Comparison of ENCODE assay signal across 2 cellular contexts in the genomic region with DNA sequence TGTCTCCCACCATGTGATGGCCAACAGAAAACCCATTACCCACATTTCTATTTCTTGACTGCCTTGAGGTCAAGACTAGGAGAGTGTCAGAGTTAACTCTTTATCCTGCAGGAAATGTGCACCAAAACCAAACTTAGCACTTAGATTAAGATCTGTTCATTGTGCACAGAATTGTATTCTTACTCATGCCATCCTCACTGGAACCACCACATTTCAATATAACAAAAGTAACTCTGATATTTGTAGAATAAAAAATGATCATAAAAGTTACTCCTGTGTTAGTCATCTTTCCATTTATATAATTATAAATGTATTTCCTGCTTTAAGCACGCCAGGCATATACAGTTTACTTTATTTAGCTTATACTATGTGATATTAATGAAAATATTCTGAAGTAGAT.
TF ChIP-seq lines count a peak whose summit lies in the region.

No MANE protein-coding gene starts in this region.

TF ChIP-seq in IMR-90, 13 proteins besides CTCF, POLR2A, EP300 and RAD21:
- TF ChIP-seq RFX5 (IDR thresholded peaks at IDR 0.05; ENCODE audit: low read depth, low read length) (no peak), FOS (IDR thresholded peaks at IDR 0.05; ENCODE audit: low read depth, low read length) (no peak), SMC3 (IDR thresholded peaks at IDR 0.05; ENCODE audit: low read depth, low read length) (no peak), NFE2L2 (IDR thresholded peaks at IDR 0.05; ENCODE audit: low read depth, low read length) (no peak), CEBPB (IDR thresholded peaks at IDR 0.05; ENCODE audit: low read depth, low read length) (no peak), BHLHE40 (IDR thresholded peaks at IDR 0.05; ENCODE audit: low read depth, low read length) (no peak), RCOR1 (IDR thresholded peaks at IDR 0.05; ENCODE audit: insufficient replicate concordance, low read length) (no peak), MXI1 (IDR thresholded peaks at IDR 0.05; ENCODE audit: borderline replicate concordance, low read depth, low read length) (no peak), CHD1 (IDR thresholded peaks at IDR 0.05; ENCODE audit: low read depth, low read length) (no peak), MAZ (IDR thresholded peaks at IDR 0.05; ENCODE audit: borderline replicate concordance, low read depth, low read length) (no peak), MAFK (IDR thresholded peaks at IDR 0.05; ENCODE audit: low read depth, low read length) (no peak)
- TF ChIP-seq, protein P1, sequence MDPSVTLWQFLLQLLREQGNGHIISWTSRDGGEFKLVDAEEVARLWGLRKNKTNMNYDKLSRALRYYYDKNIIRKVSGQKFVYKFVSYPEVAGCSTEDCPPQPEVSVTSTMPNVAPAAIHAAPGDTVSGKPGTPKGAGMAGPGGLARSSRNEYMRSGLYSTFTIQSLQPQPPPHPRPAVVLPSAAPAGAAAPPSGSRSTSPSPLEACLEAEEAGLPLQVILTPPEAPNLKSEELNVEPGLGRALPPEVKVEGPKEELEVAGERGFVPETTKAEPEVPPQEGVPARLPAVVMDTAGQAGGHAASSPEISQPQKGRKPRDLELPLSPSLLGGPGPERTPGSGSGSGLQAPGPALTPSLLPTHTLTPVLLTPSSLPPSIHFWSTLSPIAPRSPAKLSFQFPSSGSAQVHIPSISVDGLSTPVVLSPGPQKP (IDR thresholded peaks at IDR 0.05; ENCODE audit: borderline replicate concordance, low read depth, low read length): no peak
- TF ChIP-seq, protein P2, sequence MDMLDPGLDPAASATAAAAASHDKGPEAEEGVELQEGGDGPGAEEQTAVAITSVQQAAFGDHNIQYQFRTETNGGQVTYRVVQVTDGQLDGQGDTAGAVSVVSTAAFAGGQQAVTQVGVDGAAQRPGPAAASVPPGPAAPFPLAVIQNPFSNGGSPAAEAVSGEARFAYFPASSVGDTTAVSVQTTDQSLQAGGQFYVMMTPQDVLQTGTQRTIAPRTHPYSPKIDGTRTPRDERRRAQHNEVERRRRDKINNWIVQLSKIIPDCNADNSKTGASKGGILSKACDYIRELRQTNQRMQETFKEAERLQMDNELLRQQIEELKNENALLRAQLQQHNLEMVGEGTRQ (IDR thresholded peaks at IDR 0.05; ENCODE audit: low read depth, low read length): no peak

TF ChIP-seq in endothelial cell of umbilical vein, 7 proteins besides CTCF, POLR2A, EP300 and RAD21:
- TF ChIP-seq GATA2 (IDR thresholded peaks at IDR 0.05; ENCODE audit: insufficient read depth, insufficient read length, low read depth, low read length) (peak; percentile 75), FOS (IDR thresholded peaks at IDR 0.05; ENCODE audit: borderline replicate concordance, insufficient read depth, low read length) (no peak), EZH2 (IDR thresholded peaks at IDR 0.05; ENCODE audit: borderline replicate concordance, low read depth, low read length, severe bottlenecking) (no peak)
